In genomic region chr2:131009713-131010475, GRCh38 we compare ENCODE assay signal across 20 cellular contexts.
DNase-seq lines count a peak whose midpoint lies in the region; ATAC-seq, FAIRE-seq and TF ChIP-seq lines count a peak whose summit lies in the region.
"Had no signal": no experiment of that assay in that cellular context is flagged by ENCODE, and none has a peak within 500 bp of the region (broad histone marks: within the 10 kb centered on the region; RNA-seq: fewer than 3 reads in every experiment).

No MANE protein-coding gene starts in this region.

- H2AFZ ChIP-seq in HepG2 (ENCODE audit: low read length): no peak overlapping the region

- H3K36me3 ChIP-seq in endodermal cell (ENCODE audit: control insufficient read depth, insufficient read depth, low read length) (no peaks in the 10 kb centered on the region), mesendoderm (ENCODE audit: control insufficient read depth, insufficient read depth, low read length) (no peaks in the 10 kb centered on the region), HepG2 (replicated peaks in 1 of 2; ENCODE audit: control insufficient read depth in 1 of 2, insufficient read depth in 2 of 2, low read length in 2 of 2) (no peaks in the 10 kb centered on the region)
- H3K36me3 ChIP-seq: BLaER1 treated with 17β-estradiol and CSF1 and Interleukin-3, amounts not matched to agents 10 nM and 100 nM; SJCRH30 had no signal

- peaks cover 29 to 32% (median 32%) of the 10 kb centered on the region in 3 donors for H3K4me1 Mint-ChIP-seq in T-cell
- peaks cover 13% of the 10 kb centered on the region for H3K4me1 Mint-ChIP-seq in endodermal cell

- BruUV-seq in HepG2 (replicated peaks; lab: Mats Ljungman, UMichigan): no TSS peak

- H2BK120ac ChIP-seq in mesendoderm (ENCODE audit: low read depth, low read length): no peak overlapping the region

- TF ChIP-seq EP300 in A549 (IDR thresholded peaks at IDR 0.05) (no peak), HepG2 (IDR thresholded peaks at IDR 0.05; ENCODE audit: low read depth in 2 of 2, low read length in 2 of 2) (no peak), HepG2 (CRISPR knock-in tag; IDR thresholded peaks at IDR 0.05; ENCODE audit: borderline replicate concordance) (no peak)

- ATAC-seq in A549: no peak
- peak in 1 of 4 experiments; percentile 59 for ATAC-seq in T-cell (replicated peaks in 1 of 4)
- no peak for ATAC-seq in HepG2

- H3K27me3 Mint-ChIP-seq in T-cell: peaks cover 8 to 18% of the 10 kb centered on the region in 2 donors
- H3K27me3 Mint-ChIP-seq in endodermal cell (ENCODE audit: insufficient read depth): no peaks in the 10 kb centered on the region

- no peak overlapping the region for H3K4me2 ChIP-seq in A549
- H3K4me2 ChIP-seq in mesendoderm (ENCODE audit: low read length): no peak overlapping the region
- no peak overlapping the region for H3K4me2 ChIP-seq in HepG2 (ENCODE audit: low read depth, low read length)

- no peaks in the 10 kb centered on the region for H3K9me3 ChIP-seq in A549
- no peaks in the 10 kb centered on the region for H3K9me3 ChIP-seq in endodermal cell (ENCODE audit: control insufficient read depth, low read length)
- no peaks in the 10 kb centered on the region for H3K9me3 ChIP-seq in HepG2 (ENCODE audit: low read length)
- H3K9me3 ChIP-seq: SJCRH30 had no signal

- H3K36me3 Mint-ChIP-seq in T-cell (no peaks in the 10 kb centered on the region), endodermal cell (ENCODE audit: low read depth) (no peaks in the 10 kb centered on the region)

- TF ChIP-seq POLR2A in A549 (IDR thresholded peaks at IDR 0.05; ENCODE audit: low read length) (no peak), HepG2 (IDR thresholded peaks at IDR 0.05; ENCODE audit: insufficient read depth in 1 of 2, low read depth in 2 of 2, low read length in 2 of 2) (no peak)

- H4K8ac ChIP-seq in mesendoderm (ENCODE audit: low read depth, low read length): no peak overlapping the region

- FAIRE-seq in A549 (lab: Jason Lieb, UNC): no peak
- no peak for FAIRE-seq in HepG2 (lab: Jason Lieb, UNC)

- H4K20me1 ChIP-seq in HepG2 (ENCODE audit: insufficient read depth, low read length): no peaks in the 10 kb centered on the region
- H4K20me1 ChIP-seq: BLaER1 treated with 17β-estradiol and CSF1 and Interleukin-3, amounts not matched to agents 10 nM and 100 nM had no signal

- no peak overlapping the region for H3K56ac ChIP-seq in mesendoderm (ENCODE audit: low read length)

- POLR2A ChIA-PET in A549 (lab: Yijun Ruan, JAX) (no interaction called here), T-cell (lab: Charles Lee) (interaction anchor here in 1 of 2 donors (0.6 kb wide), 1 partner anchor 83 kb away, joined by 3 read pairs; the partner anchor contains the start of gene FAM168B), HepG2 (lab: Yijun Ruan, JAX) (no interaction called here)

- no peak overlapping the region for H3K4ac ChIP-seq in mesendoderm (ENCODE audit: low read depth, low read length)

- H4K5ac ChIP-seq in mesendoderm (ENCODE audit: low read length): no peak overlapping the region

- H3K79me1 ChIP-seq in mesendoderm (ENCODE audit: low read length): no peaks in the 10 kb centered on the region

- H3K27ac ChIP-seq in A549 (no peak overlapping the region), endodermal cell (ENCODE audit: low read depth, low read length) (no peak overlapping the region), mesendoderm (ENCODE audit: low read depth, low read length) (no peak overlapping the region), HepG2 (ENCODE audit: extremely low read length, insufficient read depth, low read length) (no peak overlapping the region)
- H3K27ac ChIP-seq: 22Rv1; BLaER1 treated with 17β-estradiol and CSF1 and Interleukin-3, amounts not matched to agents 10 nM and 100 nM; SJCRH30 had no signal

- H3K18ac ChIP-seq in mesendoderm (ENCODE audit: low read length): no peak overlapping the region

- no peak overlapping the region for H2BK15ac ChIP-seq in mesendoderm (replicated peaks; ENCODE audit: low read depth)

- peak overlapping the region; percentile 27 to 72 for H3K27ac Mint-ChIP-seq in T-cell
- no peak overlapping the region for H3K27ac Mint-ChIP-seq in endodermal cell

- CTCF ChIA-PET in A549 (lab: Yijun Ruan, JAX): no interaction called here
- CTCF ChIA-PET in T-cell (lab: Charles Lee): no interaction called here
- CTCF ChIA-PET in HepG2 (lab: Yijun Ruan, JAX; ENCODE audit: low intra/inter-chr PET ratio, low total read pairs): no interaction called here

- H3K9ac ChIP-seq in endodermal cell (ENCODE audit: extremely low read depth, low read length, poor library complexity, severe bottlenecking): no peak overlapping the region
- H3K9ac ChIP-seq in mesendoderm (ENCODE audit: low read length): no peak overlapping the region
- H3K9ac ChIP-seq in HepG2 (ENCODE audit: insufficient read depth, low read depth, low read length): no peak overlapping the region
- H3K9ac ChIP-seq: BLaER1 treated with 17β-estradiol and CSF1 and Interleukin-3, amounts not matched to agents 10 nM and 100 nM had no signal

- TF ChIP-seq RAD21 in A549 (conservative IDR thresholded peaks at IDR 0.05 in 1 of 2, IDR thresholded peaks at IDR 0.05 in 1 of 2): no peak
- no peak for TF ChIP-seq RAD21 in HepG2 (CRISPR knock-in tag; IDR thresholded peaks at IDR 0.05)

- no peak overlapping the region for H2BK5ac ChIP-seq in mesendoderm (ENCODE audit: low read length)

- TF ChIP-seq CTCF in A549 (IDR thresholded peaks at IDR 0.05): no peak
- TF ChIP-seq CTCF in endodermal cell (conservative IDR thresholded peaks at IDR 0.05): no peak
- no peak for TF ChIP-seq CTCF in HepG2 (CRISPR knock-in tag; IDR thresholded peaks at IDR 0.05)

- H3K4me3 Mint-ChIP-seq in T-cell (peak overlapping the region in 2 of 3 donors; percentile 18 to 52), endodermal cell (no peak overlapping the region)

- intact Hi-C loops in HepG2 (cut with micrococcal nuclease; ENCODE audit: unreplicated experiment): no loop called here

- H3K9me3 Mint-ChIP-seq in T-cell (peaks cover 0 to 4% (median 0%) of the 10 kb centered on the region in 3 donors), endodermal cell (no peaks in the 10 kb centered on the region)

- H3K27me3 ChIP-seq in endodermal cell (ENCODE audit: control insufficient read depth, insufficient read depth, low read length, poor library complexity, severe bottlenecking): no peaks in the 10 kb centered on the region
- no peaks in the 10 kb centered on the region for H3K27me3 ChIP-seq in mesendoderm (ENCODE audit: insufficient read depth, low read length, poor library complexity)
- peaks cover 7 to 56% of the 10 kb centered on the region in 2 experiments; a peak in 4 of 5 replicates for H3K27me3 ChIP-seq in HepG2 (ENCODE audit: control insufficient read depth in 1 of 2, insufficient read depth in 2 of 2, low read length in 2 of 2)
- H3K27me3 ChIP-seq: BLaER1 treated with 17β-estradiol and CSF1 and Interleukin-3, amounts not matched to agents 10 nM and 100 nM; SJCRH30 had no signal

- H3K23ac ChIP-seq in mesendoderm (ENCODE audit: low read length): no peak overlapping the region

- in situ Hi-C loops in HepG2 (cut with HindIII; ENCODE audit: extremely low pct_ligation_motif_present, low pct_unique_long_range_greater_than_20kb): no loop called here

- H3K79me2 ChIP-seq in mesendoderm (ENCODE audit: control insufficient read depth, insufficient read depth, low read length) (no peaks in the 10 kb centered on the region), HepG2 (ENCODE audit: insufficient read depth, low read length) (no peaks in the 10 kb centered on the region)

- H3K4me1 ChIP-seq in A549 (no peaks in the 10 kb centered on the region), endodermal cell (ENCODE audit: control insufficient read depth, insufficient read depth, low read length) (no peaks in the 10 kb centered on the region), mesendoderm (ENCODE audit: control insufficient read depth, low read depth, low read length) (no peaks in the 10 kb centered on the region), HepG2 (ENCODE audit: insufficient read depth, low read length) (no peaks in the 10 kb centered on the region)
- H3K4me1 ChIP-seq: SJCRH30 had no signal

- DNase-seq in NCI-H2227 treated with DMSO at 0.1 percent for 48 hours (lab: John Stamatoyannopoulos, UW) (peak; percentile 27), NCI-H2227 (lab: John Stamatoyannopoulos, UW; ENCODE audit: unreplicated experiment) (no peak), A549 (ENCODE audit: low read depth in 1 of 2, low spot score in 1 of 2) (no peak), T-cell (no peak), endodermal cell (peak; percentile 17), mesendoderm (no peak), HepG2 (ENCODE audit: low spot score) (no peak), DMS79 (lab: John Stamatoyannopoulos, UW) (no peak)
- DNase-seq: EL, GF-D8, GOT3, HCEC 1CT, Karpas-422, NCI-H1417, NCI-H1694 treated with DMSO at 0.1 percent for 48 hours, NCI-H2107, NCI-H510A, SJCRH30 had no signal

- no peak overlapping the region for H2AK5ac ChIP-seq in mesendoderm (ENCODE audit: low read length)

- H3K4me3 ChIP-seq in A549 (no peak overlapping the region), endodermal cell (ENCODE audit: low read length) (no peak overlapping the region), mesendoderm (ENCODE audit: low read length) (no peak overlapping the region), HepG2 (replicated peaks in 1 of 3; ENCODE audit: insufficient read depth in 1 of 3, low read depth in 2 of 3, low read length in 3 of 3) (no peak overlapping the region)
- H3K4me3 ChIP-seq: BLaER1 treated with 17β-estradiol and CSF1 and Interleukin-3, amounts not matched to agents 10 nM and 100 nM; SJCRH30 had no signal

- 34% methylated on average over 6 of the region's 6 CpGs for WGBS in A549 (ENCODE audit: missing lambda C conversion rate)
- WGBS in endodermal cell (ENCODE audit: insufficient coverage in 1 of 2, insufficient read length in 1 of 2), 2 experiments: 86 to 92% methylated on average over 2 to 6 of the region's 6 CpGs
- WGBS in mesendoderm (ENCODE audit: extremely low coverage, insufficient coverage, low lambda C conversion rate): no CpG with 5 or more reads among the region's 6 CpGs
- WGBS in HepG2 (ENCODE audit: low lambda C conversion rate): 7% methylated on average over 6 of the region's 6 CpGs

TF ChIP-seq in A549, 52 proteins besides CTCF, POLR2A, EP300 and RAD21 (continues in another document):
- TF ChIP-seq SMC3 (IDR thresholded peaks at IDR 0.05): no peak
- TF ChIP-seq SREBF2 (IDR thresholded peaks at IDR 0.05): no peak

TF ChIP-seq in HepG2, 621 proteins besides CTCF, POLR2A, EP300 and RAD21 (continues in another document):
- TF ChIP-seq MIER3 (CRISPR knock-in tag; IDR thresholded peaks at IDR 0.05; ENCODE audit: borderline replicate concordance) (no peak), ZFP36L1 (CRISPR knock-in tag; IDR thresholded peaks at IDR 0.05) (no peak)

Comparison
In these comparisons a context has a peak if more than half of its experiments do, and no peak if none do; other contexts are left out.
1. DNase-seq: peak in NCI-H2227 treated with DMSO at 0.1 percent for 48 hours (single experiment) and endodermal cell (single experiment); none in NCI-H2227 (single experiment), A549 (0 of 2), T-cell (0 of 34), mesendoderm (single experiment), HepG2 (single experiment) and DMS79 (single experiment).